In genomic region chr14:91255026-91255695, GRCh38 we compare ENCODE assay signal across 13 cellular contexts. TPM values are rescaled to one million over a fixed set of nuclear protein-coding genes. Genes with fewer than 3 reads are reported as not detected.
DNase-seq lines count a peak whose midpoint lies in the region; ATAC-seq and TF ChIP-seq lines count a peak whose summit lies in the region.
"Had no signal": no experiment of that assay in that cellular context is flagged by ENCODE, and none has a peak within 500 bp of the region (broad histone marks: within the 10 kb centered on the region; RNA-seq: fewer than 3 reads in every experiment).

No MANE protein-coding gene starts in this region.

- peak; percentile 15 for TF ChIP-seq CTCF in DOHH2 (IDR thresholded peaks at IDR 0.05; ENCODE audit: low read depth, low read length, poor library complexity, severe bottlenecking)
- TF ChIP-seq CTCF in foreskin keratinocyte (conservative IDR thresholded peaks at IDR 0.05), result peak; percentile 11

- no peaks in the 10 kb centered on the region for H3K9me2 ChIP-seq in DOHH2 (replicated peaks; ENCODE audit: control insufficient read depth, low read length)

- H3K36me3 ChIP-seq in CD4-positive, CD25-positive, alpha-beta regulatory T cell (ENCODE audit: control insufficient read depth, insufficient read depth, low read length), result no peaks in the 10 kb centered on the region
- no peaks in the 10 kb centered on the region for H3K36me3 ChIP-seq in DOHH2 (ENCODE audit: control insufficient read depth, low read length)
- H3K36me3 ChIP-seq: SJSA1, thoracic aorta had no signal

- H4K20me1 ChIP-seq in DOHH2 (ENCODE audit: control insufficient read depth, insufficient read depth, low read depth, low read length), result no peaks in the 10 kb centered on the region

- H3K4me3 Mint-ChIP-seq in CD4-positive, CD25-positive, alpha-beta regulatory T cell, result peak overlapping the region; percentile 44 to 96 (median 90)

- H3K27me3 ChIP-seq in CD4-positive, CD25-positive, alpha-beta regulatory T cell (ENCODE audit: control insufficient read depth, insufficient read depth, low read length), result no peaks in the 10 kb centered on the region
- no peaks in the 10 kb centered on the region for H3K27me3 ChIP-seq in DOHH2 (ENCODE audit: control insufficient read depth, low read length)
- no peaks in the 10 kb centered on the region for H3K27me3 ChIP-seq in foreskin keratinocyte

- H3K36me3 Mint-ChIP-seq in CD4-positive, CD25-positive, alpha-beta regulatory T cell, result peaks cover 3% of the 10 kb centered on the region

- peak overlapping the region; percentile 91 to 99 (median 93) for H3K27ac Mint-ChIP-seq in CD4-positive, CD25-positive, alpha-beta regulatory T cell

- H3K27me3 Mint-ChIP-seq in CD4-positive, CD25-positive, alpha-beta regulatory T cell, result no peaks in the 10 kb centered on the region

- H3K9me3 ChIP-seq in CD4-positive, CD25-positive, alpha-beta regulatory T cell (ENCODE audit: control insufficient read depth in 2 of 2, low read length in 2 of 2), result no peaks in the 10 kb centered on the region
- H3K9me3 ChIP-seq in DOHH2 (ENCODE audit: control insufficient read depth, insufficient read depth, low read length), result no peaks in the 10 kb centered on the region
- H3K9me3 ChIP-seq: SJSA1, thoracic aorta had no signal

- H3K27ac ChIP-seq in CD4-positive, CD25-positive, alpha-beta regulatory T cell (ENCODE audit: insufficient read depth, low read length, poor library complexity, severe bottlenecking), result peak overlapping the region; percentile 79
- no peak overlapping the region for H3K27ac ChIP-seq in DOHH2 (ENCODE audit: low read depth, low read length)
- H3K27ac ChIP-seq in foreskin keratinocyte, result no peak overlapping the region
- H3K27ac ChIP-seq: coronary artery, SJSA1, thoracic aorta had no signal

- H3F3A ChIP-seq in DOHH2 (ENCODE audit: control insufficient read depth, insufficient read depth), result peaks cover 26% of the 10 kb centered on the region

- peak overlapping the region; percentile 81; the same call in 1 of the 2 replicates for H3K4me2 ChIP-seq in DOHH2 (ENCODE audit: low read length)

- H3K4me3 ChIP-seq in CD4-positive, CD25-positive, alpha-beta regulatory T cell (ENCODE audit: low read depth, low read length), result no peak overlapping the region
- no peak overlapping the region for H3K4me3 ChIP-seq in DOHH2 (ENCODE audit: low read length)
- H3K4me3 ChIP-seq: coronary artery, SJSA1, thoracic aorta had no signal

- no peaks in the 10 kb centered on the region for H3K9me3 Mint-ChIP-seq in CD4-positive, CD25-positive, alpha-beta regulatory T cell

- no peaks in the 10 kb centered on the region for H3K79me2 ChIP-seq in DOHH2 (ENCODE audit: control insufficient read depth, low read length)

- H3K4me1 ChIP-seq in CD4-positive, CD25-positive, alpha-beta regulatory T cell (ENCODE audit: control insufficient read depth, insufficient read depth, low read length, poor library complexity, severe bottlenecking), result peaks cover 60% of the 10 kb centered on the region
- H3K4me1 ChIP-seq in DOHH2 (ENCODE audit: control insufficient read depth, low read length), result peaks cover 79% of the 10 kb centered on the region
- H3K4me1 ChIP-seq in foreskin keratinocyte, result peaks cover 5% of the 10 kb centered on the region

- peaks cover 26 to 76% (median 53%) of the 10 kb centered on the region in 4 donors for H3K4me1 Mint-ChIP-seq in CD4-positive, CD25-positive, alpha-beta regulatory T cell

- intact Hi-C loops in head of caudate nucleus (cut with DNase I), result no loop called here

- DNase-seq in CD4-positive, CD25-positive, alpha-beta regulatory T cell, result no peak
- peak; percentile 23 for DNase-seq in SW480 (ENCODE audit: low spot score)
- DNase-seq in foreskin keratinocyte, result no peak
- no peak for DNase-seq in NCI-H510A treated with DMSO at 0.1 percent for 48 hours (lab: John Stamatoyannopoulos, UW)
- no peak for DNase-seq in head of caudate nucleus
- DNase-seq: activated CD4-positive, alpha-beta T cell treated with anti-CD3 and anti-CD28 coated beads for 4 hours; NCI-H1092 had no signal

- ATAC-seq in CD4-positive, CD25-positive, alpha-beta regulatory T cell (ENCODE audit: low read depth in 2 of 2), result no peak
- ATAC-seq in foreskin keratinocyte (no peak), HG03139 (IDR thresholded peaks at IDR 0.05; ENCODE audit: unreplicated experiment) (no peak), HG02870 (IDR thresholded peaks at IDR 0.05; ENCODE audit: unreplicated experiment) (no peak)

RNA-seq across cellular contexts. Expression of gene GPR68, which starts 10.7 kb away (rescaled TPM):
- total RNA-seq in CD4-positive, CD25-positive, alpha-beta regulatory T cell, result 18.8 TPM
- 10 to 100 TPM in 2 of 4 donors, 1 to 10 TPM in 2; 8.5 to 19.1 (median 11.0) TPM for polyA plus RNA-seq in CD4-positive, CD25-positive, alpha-beta regulatory T cell
- total RNA-seq in foreskin keratinocyte, result 0.95 and 2.5 TPM in 2 replicates
- polyA plus RNA-seq in foreskin keratinocyte, result 0.70 and 2.0 TPM in 2 replicates
- total RNA-seq: SJSA1 had no signal
